In genomic region chr17:1053661-1054360, GRCh38 we compare ENCODE assay signal across 13 cellular contexts.
"Had no signal": no experiment of that assay in that cellular context is flagged by ENCODE, and none has a peak within 500 bp of the region (broad histone marks: within the 10 kb centered on the region; RNA-seq: fewer than 3 reads in every experiment).

No MANE protein-coding gene starts in this region.

- H3K27me3 Mint-ChIP-seq: activated T-helper 17 cell treated with anti-CD3 and anti-CD28 coated beads, Interleukin-2, amount 50 U/mL, for 72 hours; stimulated activated naive B cell treated with anti-CD40 and anti-IgM and Interleukin-4, amounts not matched to agents 10 μg/mL and 1 μg/mL and 100 μg/mL, for 72 hours had no signal

- H3K4me3 ChIP-seq: ascending aorta, breast epithelium, lung, thyroid gland had no signal

- H3K36me3 ChIP-seq: breast epithelium had no signal

- H3K4me3 Mint-ChIP-seq: activated T-helper 17 cell treated with anti-CD3 and anti-CD28 coated beads, Interleukin-2, amount 50 U/mL, for 72 hours; stimulated activated naive B cell treated with anti-CD40 and anti-IgM and Interleukin-4, amounts not matched to agents 10 μg/mL and 1 μg/mL and 100 μg/mL, for 72 hours had no signal

- H3K9me3 ChIP-seq: ascending aorta, breast epithelium, thyroid gland had no signal

- H3K4me1 ChIP-seq: breast epithelium had no signal

- ATAC-seq: activated T-helper 17 cell treated with anti-CD3 and anti-CD28 coated beads, Interleukin-2, amount 50 U/mL, for 72 hours; esophagus mucosa; stimulated activated naive B cell treated with anti-CD40 and anti-IgM and Interleukin-4, amounts not matched to agents 10 μg/mL and 1 μg/mL and 100 μg/mL, for 72 hours had no signal

- H3K27me3 ChIP-seq: ascending aorta, breast epithelium, thyroid gland had no signal

- H3K4me1 Mint-ChIP-seq: activated T-helper 17 cell treated with anti-CD3 and anti-CD28 coated beads, Interleukin-2, amount 50 U/mL, for 72 hours; stimulated activated naive B cell treated with anti-CD40 and anti-IgM and Interleukin-4, amounts not matched to agents 10 μg/mL and 1 μg/mL and 100 μg/mL, for 72 hours had no signal

- H3K9me3 Mint-ChIP-seq: activated T-helper 17 cell treated with anti-CD3 and anti-CD28 coated beads, Interleukin-2, amount 50 U/mL, for 72 hours had no signal

- H3K27ac ChIP-seq: breast epithelium, thyroid gland had no signal

- H3K27ac Mint-ChIP-seq: activated T-helper 17 cell treated with anti-CD3 and anti-CD28 coated beads, Interleukin-2, amount 50 U/mL, for 72 hours; stimulated activated naive B cell treated with anti-CD40 and anti-IgM and Interleukin-4, amounts not matched to agents 10 μg/mL and 1 μg/mL and 100 μg/mL, for 72 hours had no signal

- DNase-seq: activated CD4-positive, alpha-beta T cell treated with anti-CD3 and anti-CD28 coated beads for 1 hour; activated CD4-positive, alpha-beta T cell treated with anti-CD3 and anti-CD28 coated beads, Interleukin-2, amount 50 U/mL, for 4 hours; activated naive CD4-positive, alpha-beta T cell treated with Interleukin-2 at 50 U/mL for 16 hours; hippocampal formation; midbrain; stimulated activated CD4-positive, alpha-beta T cell treated with anti-CD3 and anti-CD28 coated beads, Interleukin-2, amount 100 ng/mL, for 48 hours; stimulated activated naive B cell treated with anti-CD40 and anti-IgM and Interleukin-4, amounts not matched to agents 10 μg/mL and 1 μg/mL and 100 μg/mL, for 72 hours; thyroid gland had no signal
